ENCODE assay signal across 1 cellular context in the genomic region with DNA sequence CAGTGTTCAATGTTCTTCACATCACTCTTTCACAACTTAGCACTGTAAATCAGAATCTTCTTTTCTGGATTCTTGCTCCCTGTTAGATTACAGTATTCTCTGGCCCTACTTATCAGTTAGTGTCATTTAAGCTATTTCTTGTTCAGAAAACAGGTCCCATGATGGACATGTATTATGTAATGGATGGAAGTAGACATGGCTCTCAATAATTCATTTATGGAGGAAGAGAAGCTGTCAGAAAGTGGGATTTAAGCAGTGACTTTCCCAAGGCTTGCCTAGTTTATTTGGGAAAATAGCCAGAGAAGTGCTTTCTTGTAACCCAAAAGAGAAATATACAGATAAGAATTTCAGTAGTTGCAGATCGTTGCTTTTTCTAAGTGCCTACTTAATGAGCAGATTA.
TF ChIP-seq lines count a peak whose summit lies in the region.

No MANE protein-coding gene starts in this region.

TF ChIP-seq in K562, 482 proteins besides CTCF, POLR2A, EP300 and RAD21 (continued from another document):
- TF ChIP-seq, protein P1, sequence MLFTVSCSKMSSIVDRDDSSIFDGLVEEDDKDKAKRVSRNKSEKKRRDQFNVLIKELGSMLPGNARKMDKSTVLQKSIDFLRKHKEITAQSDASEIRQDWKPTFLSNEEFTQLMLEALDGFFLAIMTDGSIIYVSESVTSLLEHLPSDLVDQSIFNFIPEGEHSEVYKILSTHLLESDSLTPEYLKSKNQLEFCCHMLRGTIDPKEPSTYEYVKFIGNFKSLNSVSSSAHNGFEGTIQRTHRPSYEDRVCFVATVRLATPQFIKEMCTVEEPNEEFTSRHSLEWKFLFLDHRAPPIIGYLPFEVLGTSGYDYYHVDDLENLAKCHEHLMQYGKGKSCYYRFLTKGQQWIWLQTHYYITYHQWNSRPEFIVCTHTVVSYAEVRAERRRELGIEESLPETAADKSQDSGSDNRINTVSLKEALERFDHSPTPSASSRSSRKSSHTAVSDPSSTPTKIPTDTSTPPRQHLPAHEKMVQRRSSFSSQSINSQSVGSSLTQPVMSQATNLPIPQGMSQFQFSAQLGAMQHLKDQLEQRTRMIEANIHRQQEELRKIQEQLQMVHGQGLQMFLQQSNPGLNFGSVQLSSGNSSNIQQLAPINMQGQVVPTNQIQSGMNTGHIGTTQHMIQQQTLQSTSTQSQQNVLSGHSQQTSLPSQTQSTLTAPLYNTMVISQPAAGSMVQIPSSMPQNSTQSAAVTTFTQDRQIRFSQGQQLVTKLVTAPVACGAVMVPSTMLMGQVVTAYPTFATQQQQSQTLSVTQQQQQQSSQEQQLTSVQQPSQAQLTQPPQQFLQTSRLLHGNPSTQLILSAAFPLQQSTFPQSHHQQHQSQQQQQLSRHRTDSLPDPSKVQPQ (CRISPR knock-in tag; IDR thresholded peaks at IDR 0.05; ENCODE audit: borderline replicate concordance): no peak
- TF ChIP-seq MECOM (CRISPR knock-in tag; IDR thresholded peaks at IDR 0.05): no peak
